ENCODE assay signal across 7 cellular contexts in the genomic region with DNA sequence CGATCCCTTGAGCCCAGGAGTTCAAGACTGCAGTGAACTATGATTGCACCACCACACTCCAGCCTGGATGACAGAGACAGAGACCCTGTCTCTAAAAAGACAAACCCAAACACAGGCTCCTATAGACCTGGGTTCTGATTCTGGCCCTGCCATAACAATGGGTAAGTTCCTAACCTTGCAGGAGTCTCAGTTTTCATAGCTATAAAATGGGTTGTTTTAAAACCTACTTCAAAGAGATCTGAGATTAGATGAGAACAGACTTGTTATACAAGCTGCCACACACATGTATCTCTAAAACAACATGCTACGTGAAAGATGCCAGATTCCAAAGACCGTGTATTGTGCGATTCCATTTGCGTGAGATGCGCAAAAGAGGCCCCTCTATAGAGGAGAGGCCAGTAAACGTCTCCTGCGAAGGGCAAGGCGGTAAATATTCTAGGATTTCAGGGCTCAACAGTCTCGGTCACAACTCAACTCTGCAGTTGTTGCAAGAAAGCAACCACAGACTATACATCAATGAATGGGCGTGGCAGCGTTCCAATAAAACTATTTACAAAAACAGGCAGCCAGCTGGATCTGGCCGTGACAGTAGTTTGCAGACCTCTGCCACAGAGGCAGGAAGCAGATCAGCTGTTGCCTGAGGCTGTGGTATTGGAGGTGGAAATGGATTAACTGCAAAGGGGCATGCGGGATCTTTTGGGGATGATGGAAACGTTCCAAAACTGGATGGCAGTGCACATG. TPM values are rescaled to one million over a fixed set of nuclear protein-coding genes. Genes with fewer than 3 reads are reported as not detected.
A peak's percentile ranks its signal among the peaks of the same experiment; 100 is the strongest.
DNase-seq lines count a peak whose midpoint lies in the region; ATAC-seq and TF ChIP-seq lines count a peak whose summit lies in the region.

No MANE protein-coding gene starts in this region.

- no peak overlapping the region for H2AFZ ChIP-seq in IMR-90 (replicated peaks; ENCODE audit: low read length, poor library complexity)

- DNase-seq in IMR-90 (peak; percentile 98), SJSA1 (ENCODE audit: low read depth in 1 of 2, low spot score in 2 of 2) (peak; percentile 84 to 87), fibroblast of pulmonary artery (ENCODE audit: low read depth) (peak; percentile 91), sciatic nerve (ENCODE audit: low spot score) (no peak), activated gamma-delta T cell treated with Interleukin-2 at 50 U/mL for 16 hours (no peak), UCSD-AML1 (lab: John Stamatoyannopoulos, UW; ENCODE audit: unreplicated experiment) (no peak)

- CTCF ChIA-PET in IMR-90 (lab: Yijun Ruan, JAX), result interaction anchor here (0.5 to 1.7 kb wide), 3 partner anchors 8 to 40 kb away, joined by 3 to 9 read pairs (median 4); no protein-coding TSS in a partner anchor

- H2AK5ac ChIP-seq in IMR-90 (ENCODE audit: low read depth, low read length), result peak overlapping the region; percentile 41; the same call in 1 of the 2 replicates

- H3K56ac ChIP-seq in IMR-90 (ENCODE audit: extremely low read depth, insufficient read depth, low read length), result 0 out of 2 replicates have a peak overlapping the region, but pooled peaks have one; percentile 20

- H3K4me3 ChIP-seq in IMR-90 (ENCODE audit: insufficient read depth, low read depth, low read length), result no peak overlapping the region
- H3K4me3 ChIP-seq in SJSA1, result no peak overlapping the region
- no peak overlapping the region for H3K4me3 ChIP-seq in fibroblast of pulmonary artery (replicated peaks; ENCODE audit: low read depth, low read length)

- peak overlapping the region; percentile 1; the same call in 1 of the 2 replicates for H3K18ac ChIP-seq in IMR-90 (ENCODE audit: low read depth, low read length)

- H3K4ac ChIP-seq in IMR-90 (ENCODE audit: low read depth, low read length), result peak overlapping the region; percentile 28; the same call in 1 of the 2 replicates

- H3K14ac ChIP-seq in IMR-90 (replicated peaks; ENCODE audit: low read depth, low read length), result no peak overlapping the region

- H3K27me3 ChIP-seq in IMR-90 (ENCODE audit: control insufficient read depth, insufficient read depth, low read length) (no peaks in the 10 kb centered on the region), SJSA1 (replicated peaks) (no peaks in the 10 kb centered on the region)

- no peak overlapping the region for H3K9ac ChIP-seq in IMR-90 (ENCODE audit: low read depth, low read length)

- no CpG with 5 or more reads among the region's 15 CpGs for WGBS in IMR-90 (ENCODE audit: extremely low coverage in 2 of 2, insufficient read length in 1 of 2), 2 experiments

- intact Hi-C loops in IMR-90 (cut with micrococcal nuclease), result loop anchor here (10.0 kb wide), 1 partner anchor 134 kb away; no protein-coding TSS in a partner anchor
- intact Hi-C loops in sciatic nerve (cut with DNase I), result no loop called here

- no peaks in the 10 kb centered on the region for H3K9me3 ChIP-seq in IMR-90 (ENCODE audit: control insufficient read depth, insufficient read depth, low read length)
- H3K9me3 ChIP-seq in SJSA1 (replicated peaks), result no peaks in the 10 kb centered on the region

- peak overlapping the region in 1 of 2 experiments; percentile 12; a peak in 1 of 4 replicates for H4K8ac ChIP-seq in IMR-90 (ENCODE audit: low read depth in 2 of 2, low read length in 2 of 2)

- TF ChIP-seq POLR2A in IMR-90 (IDR thresholded peaks at IDR 0.05; ENCODE audit: low read depth, low read length), result no peak

- H3K4me1 ChIP-seq in IMR-90 (ENCODE audit: control insufficient read depth, insufficient read depth, low read length), result peaks cover 36% of the 10 kb centered on the region
- peaks cover 19% of the 10 kb centered on the region for H3K4me1 ChIP-seq in SJSA1 (replicated peaks)

- ATAC-seq in IMR-90 (ENCODE audit: low read depth), result peak; percentile 83
- peak; percentile 45 for ATAC-seq in sciatic nerve
- ATAC-seq in GM18909 (IDR thresholded peaks at IDR 0.05; ENCODE audit: poor library complexity, unreplicated experiment), result no peak

- H3K23ac ChIP-seq in IMR-90 (ENCODE audit: low read depth, low read length), result no peak overlapping the region

- peak overlapping the region; percentile 29; the same call in 1 of the 2 replicates for H2BK120ac ChIP-seq in IMR-90 (ENCODE audit: low read depth, low read length)

- no peak overlapping the region for H4K91ac ChIP-seq in IMR-90 (ENCODE audit: insufficient read depth, low read depth, low read length)

- peaks cover 26 to 69% of the 10 kb centered on the region in 2 experiments for H3K79me1 ChIP-seq in IMR-90 (ENCODE audit: low read depth in 1 of 2, low read length in 2 of 2)

- POLR2A ChIA-PET in IMR-90 (lab: Charles Lee; ENCODE audit: unreplicated experiment), result no interaction called here

- peak overlapping the region; percentile 14; the same call in 1 of the 2 replicates for H3K4me2 ChIP-seq in IMR-90 (ENCODE audit: low read depth, low read length)

- H2BK15ac ChIP-seq in IMR-90 (ENCODE audit: low read depth, low read length), result no peak overlapping the region

- H4K5ac ChIP-seq in IMR-90 (ENCODE audit: low read depth, low read length), result no peak overlapping the region

- H3K9me1 ChIP-seq in IMR-90 (ENCODE audit: insufficient read depth, low read length), result peaks cover 30% of the 10 kb centered on the region

- H3K27ac ChIP-seq in IMR-90 (ENCODE audit: insufficient read depth, low read length) (peak overlapping the region; percentile 43; the same call in 1 of the 2 replicates), SJSA1 (no peak overlapping the region)

- H2AK9ac ChIP-seq in IMR-90 (replicated peaks; ENCODE audit: low read depth, low read length, poor library complexity), result no peak overlapping the region

- BruUV-seq in IMR-90 (replicated peaks; lab: Mats Ljungman, UMichigan), result no TSS peak

- H2BK20ac ChIP-seq in IMR-90 (ENCODE audit: low read depth, low read length), result no peak overlapping the region

- no peak for TF ChIP-seq RAD21 in IMR-90 (IDR thresholded peaks at IDR 0.05; ENCODE audit: low read length)

- in situ Hi-C loops in IMR-90 (cut with MboI; ENCODE audit: low sequenced_read_pairs), result no loop called here

- H4K20me1 ChIP-seq in IMR-90 (ENCODE audit: insufficient read depth, low read length), result peaks cover 68% of the 10 kb centered on the region

- TF ChIP-seq CTCF in IMR-90 (conservative IDR thresholded peaks at IDR 0.05; ENCODE audit: low read depth, low read length) (no peak), fibroblast of pulmonary artery (IDR thresholded peaks at IDR 0.05; ENCODE audit: low read length, missing control alignments) (no peak)

- peak overlapping the region; percentile 22 for H2BK5ac ChIP-seq in IMR-90 (ENCODE audit: low read depth, low read length, poor library complexity, severe bottlenecking)

- H3K36me3 ChIP-seq in IMR-90 (ENCODE audit: control insufficient read depth, insufficient read depth, low read length), result peaks cover 14% of the 10 kb centered on the region
- peaks cover 35% of the 10 kb centered on the region for H3K36me3 ChIP-seq in SJSA1

- dilution Hi-C loops in IMR-90 (cut with HindIII; ENCODE audit: low sequenced_read_pairs, unreplicated experiment), result no loop called here

TF ChIP-seq in IMR-90, 13 proteins besides CTCF, POLR2A, EP300 and RAD21:
- TF ChIP-seq MXI1 (IDR thresholded peaks at IDR 0.05; ENCODE audit: borderline replicate concordance, low read depth, low read length) (no peak), RCOR1 (IDR thresholded peaks at IDR 0.05; ENCODE audit: insufficient replicate concordance, low read length) (peak; percentile 55), MAZ (IDR thresholded peaks at IDR 0.05; ENCODE audit: borderline replicate concordance, low read depth, low read length) (no peak; the same call in 1 of the 2 replicates), CEBPB (IDR thresholded peaks at IDR 0.05; ENCODE audit: low read depth, low read length) (peak; percentile 82), NFE2L2 (IDR thresholded peaks at IDR 0.05; ENCODE audit: low read depth, low read length) (no peak)
- TF ChIP-seq, protein P1, sequence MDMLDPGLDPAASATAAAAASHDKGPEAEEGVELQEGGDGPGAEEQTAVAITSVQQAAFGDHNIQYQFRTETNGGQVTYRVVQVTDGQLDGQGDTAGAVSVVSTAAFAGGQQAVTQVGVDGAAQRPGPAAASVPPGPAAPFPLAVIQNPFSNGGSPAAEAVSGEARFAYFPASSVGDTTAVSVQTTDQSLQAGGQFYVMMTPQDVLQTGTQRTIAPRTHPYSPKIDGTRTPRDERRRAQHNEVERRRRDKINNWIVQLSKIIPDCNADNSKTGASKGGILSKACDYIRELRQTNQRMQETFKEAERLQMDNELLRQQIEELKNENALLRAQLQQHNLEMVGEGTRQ (IDR thresholded peaks at IDR 0.05; ENCODE audit: low read depth, low read length), result peak; percentile 21; the same call in 1 of the 2 replicates

RNA-seq across cellular contexts. Expression of a gene that starts 5.9 kb away (rescaled TPM):
- total RNA-seq in IMR-90 (2012; rRNA removed) (6.3 and 7.8 TPM in 2 replicates), sciatic nerve (51.5 TPM)
- polyA plus RNA-seq in IMR-90 (2012; rRNA removed), result 23.6 and 26.7 TPM in 2 replicates
- polyA plus RNA-seq in IMR-90 (2012; cell fraction: cytosol; rRNA removed), result 4.2 and 9.3 TPM in 2 replicates
- 135 and 301 TPM in 2 replicates for polyA plus RNA-seq in IMR-90 (2012; cell fraction: nucleus; rRNA removed; ENCODE audit: low replicate concordance)
- 18.6 and 26.8 TPM in 2 replicates for total RNA-seq in SJSA1 (2014; rRNA removed; shearing (Covaris generic))

RNA-seq across cellular contexts. Expression of a gene that starts 15.2 kb away (rescaled TPM):
- total RNA-seq in IMR-90 (2012; rRNA removed) (36.9 and 38.0 TPM in 2 replicates), sciatic nerve (27.8 TPM)
- 40.2 TPM in 2 replicates for polyA plus RNA-seq in IMR-90 (2012; rRNA removed)
- polyA plus RNA-seq in IMR-90 (2012; cell fraction: cytosol; rRNA removed), result 28.2 and 36.0 TPM in 2 replicates
- polyA plus RNA-seq in IMR-90 (2012; cell fraction: nucleus; rRNA removed; ENCODE audit: low replicate concordance), result 75.3 and 86.2 TPM in 2 replicates
- 58.2 and 81.9 TPM in 2 replicates for total RNA-seq in SJSA1 (2014; rRNA removed; shearing (Covaris generic))

RNA-seq across cellular contexts. Expression of a gene that starts 38.9 kb away (rescaled TPM):
- total RNA-seq in IMR-90 (2012; rRNA removed) (9.3 and 10.3 TPM in 2 replicates), sciatic nerve (38.4 TPM)
- 83.8 and 87.2 TPM in 2 replicates for polyA plus RNA-seq in IMR-90 (2012; rRNA removed)
- polyA plus RNA-seq in IMR-90 (2012; cell fraction: cytosol; rRNA removed), result 83.6 and 183 TPM in 2 replicates
- 42.8 and 134 TPM in 2 replicates for polyA plus RNA-seq in IMR-90 (2012; cell fraction: nucleus; rRNA removed; ENCODE audit: low replicate concordance)
- 85.4 and 93.6 TPM in 2 replicates for total RNA-seq in SJSA1 (2014; rRNA removed; shearing (Covaris generic))

RNA-seq across cellular contexts. Expression of a gene that starts 59.4 kb away (rescaled TPM):
- total RNA-seq in IMR-90 (2012; rRNA removed) (17.9 and 25.6 TPM in 2 replicates), sciatic nerve (37.8 TPM)
- polyA plus RNA-seq in IMR-90 (2012; rRNA removed), result 48.4 and 69.5 TPM in 2 replicates
- 84.0 and 105 TPM in 2 replicates for polyA plus RNA-seq in IMR-90 (2012; cell fraction: cytosol; rRNA removed)
- 70.0 and 101 TPM in 2 replicates for polyA plus RNA-seq in IMR-90 (2012; cell fraction: nucleus; rRNA removed; ENCODE audit: low replicate concordance)
- total RNA-seq in SJSA1 (2014; rRNA removed; shearing (Covaris generic)), result 86.4 and 125 TPM in 2 replicates

Comparison
In these comparisons a context has a peak if more than half of its experiments do, and no peak if none do; other contexts are left out.
1. DNase-seq: peak in IMR-90 (single experiment), SJSA1 (2 of 2) and fibroblast of pulmonary artery (single experiment); none in sciatic nerve (single experiment), activated gamma-delta T cell treated with Interleukin-2 at 50 U/mL for 16 hours (single experiment) and UCSD-AML1 (single experiment).